Comparison of ENCODE assay signal across 26 cellular contexts in the genomic region with DNA sequence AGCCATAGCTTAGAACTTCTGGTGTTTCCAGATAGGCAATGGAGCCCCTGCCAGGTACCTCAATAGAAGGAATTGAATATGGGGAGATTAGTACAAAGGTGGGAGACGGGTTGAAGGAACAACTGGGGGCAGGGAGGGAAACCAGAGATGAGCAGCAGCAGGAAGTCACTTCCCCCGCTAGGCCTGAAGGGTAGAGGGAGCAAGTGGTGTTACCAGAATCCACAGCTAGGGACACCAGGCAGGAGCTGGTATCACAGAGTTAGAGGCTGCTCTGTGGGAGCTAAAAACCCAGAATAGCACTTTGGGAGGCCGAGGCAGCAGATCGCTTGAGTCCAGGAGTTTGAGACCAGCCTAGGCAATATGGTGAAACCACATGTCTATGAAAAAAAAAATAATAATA. TPM values are rescaled to one million over a fixed set of nuclear protein-coding genes. Genes with fewer than 3 reads are reported as not detected.
A peak's percentile ranks its signal among the peaks of the same experiment; 100 is the strongest.
DNase-seq lines count a peak whose midpoint lies in the region; ATAC-seq and TF ChIP-seq lines count a peak whose summit lies in the region.
"Had no signal": no experiment of that assay in that cellular context is flagged by ENCODE, and none has a peak within 500 bp of the region (broad histone marks: within the 10 kb centered on the region; RNA-seq: fewer than 3 reads in every experiment).

No MANE protein-coding gene starts in this region.

- H4K91ac ChIP-seq in H9 (ENCODE audit: insufficient read length, low read depth, low read length) = no peak overlapping the region

- H2AK5ac ChIP-seq in H9 (ENCODE audit: insufficient read length, low read length) = no peak overlapping the region

- peaks cover 0 to 3% of the 10 kb centered on the region in 2 experiments; a peak in 2 of 5 replicates for H3K9me3 Mint-ChIP-seq in H9
- H3K9me3 Mint-ChIP-seq: activated naive CD4-positive, alpha-beta T cell treated with anti-CD3 and anti-CD28 coated beads for 36 hours; CD4-positive, alpha-beta T cell; nephron progenitor cell; T-helper 1 cell treated with Interleukin-12 subunit alpha and Interleukin-12 subunit beta and Interleukin-4 antibody, amounts not matched to agents 30 μg/mL and 1 μg/mL, for 36 hours had no signal

- H3K9me3 ChIP-seq in H9 (ENCODE audit: control insufficient read depth, low read depth, low read length) (no peaks in the 10 kb centered on the region), WERI-Rb-1 (ENCODE audit: severe bottlenecking) (no peaks in the 10 kb centered on the region)
- H3K9me3 ChIP-seq: adrenal gland, body of pancreas, pancreas, tibial nerve had no signal

- H3K56ac ChIP-seq in H9 (ENCODE audit: insufficient read length, low read depth, low read length) = no peak overlapping the region

- peaks cover 0 to 4% of the 10 kb centered on the region in 2 experiments; a peak in 1 of 4 replicates for H3K4me1 Mint-ChIP-seq in H9

- no peak overlapping the region for H3T11ph ChIP-seq in H9 (ENCODE audit: low read length)

- DNase-seq in DMS 273 (lab: John Stamatoyannopoulos, UW; ENCODE audit: unreplicated experiment) (peak; percentile 14), DMS 273 treated with DMSO at 0.1 percent for 48 hours (lab: John Stamatoyannopoulos, UW) (no peak), H9 (no peak), WERI-Rb-1 (no peak), iPS-NIHi7 (ENCODE audit: extremely low spot score) (peak; percentile 29), left cardiac atrium (no peak)
- DNase-seq: activated naive CD4-positive, alpha-beta T cell treated with anti-CD3 and anti-CD28 coated beads for 36 hours; activated T-cell treated with anti-CD3 and anti-CD28 coated beads, Interleukin-2, amount 50 U/mL, for 48 hours; adrenal gland; body of pancreas; CD4-positive, alpha-beta T cell; NCI-H1417; NCI-H2081 treated with DMSO at 0.1 percent for 48 hours; NCI-H748 treated with DMSO at 0.1 percent for 48 hours; nephron progenitor cell; pancreas; stimulated activated CD4-positive, alpha-beta T cell treated with anti-CD3 and anti-CD28 coated beads, Interleukin-1b, Interleukin-23, amount 100 ng/mL, for 48 hours; stimulated activated CD8-positive, alpha-beta memory T cell treated with anti-CD3 and anti-CD28 coated beads, Interleukin-4, amount 100 ng/mL, for 48 hours had no signal

- no peaks in the 10 kb centered on the region for H3K23me2 ChIP-seq in H9 (ENCODE audit: insufficient read length, low read depth, low read length, poor library complexity, severe bottlenecking)

- ATAC-seq in left cardiac atrium (no peak), GM21390 (IDR thresholded peaks at IDR 0.05; ENCODE audit: unreplicated experiment) (no peak), HG02642 (IDR thresholded peaks at IDR 0.05; ENCODE audit: poor library complexity, unreplicated experiment) (no peak)
- ATAC-seq: body of pancreas, pancreas had no signal

- no peak overlapping the region for H3K4me3 ChIP-seq in WERI-Rb-1 (ENCODE audit: low read depth, low read length)
- H3K4me3 ChIP-seq: adrenal gland, body of pancreas, lung, pancreas, smooth muscle cell, tibial nerve had no signal

- H2BK12ac ChIP-seq in H9 (ENCODE audit: insufficient read length, low read depth, low read length) = no peak overlapping the region

- H2BK5ac ChIP-seq in H9 (ENCODE audit: insufficient read length, low read length) = no peak overlapping the region

- H3K14ac ChIP-seq in H9 (ENCODE audit: insufficient read depth, low read length) = no peak overlapping the region

- H3K4me1 ChIP-seq in H9 (ENCODE audit: insufficient read depth, low read length) = no peaks in the 10 kb centered on the region
- H3K4me1 ChIP-seq: adrenal gland, body of pancreas, pancreas, tibial nerve had no signal

- no peak overlapping the region for H2BK15ac ChIP-seq in H9 (ENCODE audit: low read depth, low read length)

- no peaks in the 10 kb centered on the region for H3K79me2 ChIP-seq in H9 (ENCODE audit: insufficient read depth, low read length)

- no peak overlapping the region for H4K8ac ChIP-seq in H9 (replicated peaks; ENCODE audit: insufficient read length, low read depth, low read length)

- no peaks in the 10 kb centered on the region for H3K79me1 ChIP-seq in H9 (ENCODE audit: insufficient read depth, low read depth, low read length, poor library complexity, severe bottlenecking)

- H3K9ac ChIP-seq in H9 (ENCODE audit: extremely low read depth, insufficient read length, low read length) = no peak overlapping the region

- H3K27ac ChIP-seq in H9 (ENCODE audit: insufficient read length, low read depth, low read length) = no peak overlapping the region
- H3K27ac ChIP-seq in WERI-Rb-1 = no peak overlapping the region
- H3K27ac ChIP-seq: 22Rv1, adrenal gland, body of pancreas, pancreas, tibial nerve had no signal

- H3K27me3 Mint-ChIP-seq in H9 (ENCODE audit: low read depth) = no peaks in the 10 kb centered on the region

- H3K27me3 ChIP-seq in H9 (ENCODE audit: insufficient read depth, low read length) = no peaks in the 10 kb centered on the region
- no peaks in the 10 kb centered on the region for H3K27me3 ChIP-seq in WERI-Rb-1 (ENCODE audit: insufficient read depth, low read depth, severe bottlenecking)
- H3K27me3 ChIP-seq: adrenal gland, body of pancreas, pancreas, tibial nerve had no signal

- no peak overlapping the region for H3K18ac ChIP-seq in H9 (ENCODE audit: insufficient read length, low read depth, low read length)

- no peak overlapping the region for H3K23ac ChIP-seq in H9 (ENCODE audit: insufficient read length, low read depth, low read length)

- H3K4me3 Mint-ChIP-seq in H9 = no peak overlapping the region
- H3K4me3 Mint-ChIP-seq: activated naive CD4-positive, alpha-beta T cell treated with anti-CD3 and anti-CD28 coated beads for 36 hours; CD4-positive, alpha-beta T cell; nephron progenitor cell; T-helper 1 cell treated with Interleukin-12 subunit alpha and Interleukin-12 subunit beta and Interleukin-4 antibody, amounts not matched to agents 30 μg/mL and 1 μg/mL, for 36 hours had no signal

- no peak overlapping the region for H2BK20ac ChIP-seq in H9 (ENCODE audit: low read depth, low read length, poor library complexity, severe bottlenecking)

- H2AFZ ChIP-seq in H9 (ENCODE audit: low read length) = no peak overlapping the region

- H4K20me1 ChIP-seq in H9 (ENCODE audit: control insufficient read depth, insufficient read depth, insufficient read length) = no peaks in the 10 kb centered on the region

- peak overlapping the region in 1 of 3 experiments; percentile 42; a peak in 2 of 7 replicates for H3K27ac Mint-ChIP-seq in H9
- H3K27ac Mint-ChIP-seq: activated naive CD4-positive, alpha-beta T cell treated with anti-CD3 and anti-CD28 coated beads for 36 hours; CD4-positive, alpha-beta T cell; nephron progenitor cell; T-helper 1 cell treated with Interleukin-12 subunit alpha and Interleukin-12 subunit beta and Interleukin-4 antibody, amounts not matched to agents 30 μg/mL and 1 μg/mL, for 36 hours had no signal

- intact Hi-C loops in left cardiac atrium (cut with DNase I) = no loop called here

- peaks cover 24 to 72% (median 67%) of the 10 kb centered on the region in 3 experiments; a peak in 6 of 7 replicates for H3K36me3 Mint-ChIP-seq in H9 (ENCODE audit: insufficient read depth in 1 of 3, low read depth in 3 of 3)

- H2BK120ac ChIP-seq in H9 (ENCODE audit: low read depth, low read length, poor library complexity, severe bottlenecking) = no peak overlapping the region

- TF ChIP-seq CTCF in H9 (conservative IDR thresholded peaks at IDR 0.05) (peak; percentile 36; the same call in 2 of the 3 replicates), WERI-Rb-1 (IDR thresholded peaks at IDR 0.05; ENCODE audit: low read depth, low read length) (0 out of 2 replicates have a peak, but pooled peaks have one; percentile 9)

- no CpG with 5 or more reads among the region's 4 CpGs for WGBS in H9 (ENCODE audit: extremely low coverage, insufficient read length, low lambda C conversion rate)

- no peaks in the 10 kb centered on the region for H3K36me3 ChIP-seq in WERI-Rb-1
- H3K36me3 ChIP-seq: pancreas had no signal

- no peak overlapping the region for H3K4me2 ChIP-seq in H9 (ENCODE audit: insufficient read depth, insufficient read length, low read length)
- H3K4me2 ChIP-seq: smooth muscle cell had no signal

- H3K4ac ChIP-seq in H9 (ENCODE audit: low read depth, low read length) = no peak overlapping the region

- no peak overlapping the region for H4K5ac ChIP-seq in H9 (ENCODE audit: insufficient read length, low read depth, low read length)

RNA-seq across cellular contexts. Expression of a gene that starts 15.3 kb away (rescaled TPM):
- total RNA-seq in H9 (2021) (309 and 315 TPM in 2 replicates), left cardiac atrium (100 to 1,000 TPM; 116 to 147 TPM)

RNA-seq across cellular contexts. Expression of a gene that starts 29.9 kb away (rescaled TPM):
- total RNA-seq in H9 (2021) = 29.4 and 30.3 TPM in 2 replicates
- total RNA-seq in left cardiac atrium = 10 to 100 TPM; 27.5 to 31.8 TPM

RNA-seq across cellular contexts. Expression of a gene that starts 55.9 kb away (rescaled TPM):
- total RNA-seq in H9 (2021) (159 and 175 TPM in 2 replicates), left cardiac atrium (1 to 10 TPM; 1.1 to 1.3 TPM)
- total RNA-seq: activated CD8-positive, alpha-beta memory T cell treated with anti-CD3 and anti-CD28 coated beads for 36 hours had no signal

Comparison
In these comparisons a context has a peak if more than half of its experiments do, and no peak if none do; other contexts are left out.
1. DNase-seq: peak in DMS 273 (single experiment) and iPS-NIHi7 (single experiment); none in DMS 273 treated with DMSO at 0.1 percent for 48 hours (single experiment), H9 (single experiment), WERI-Rb-1 (single experiment) and left cardiac atrium (single experiment).
2. RNA of a gene that starts 55.9 kb away (total RNA-seq): 159 to 175 TPM in H9; 1.1 to 1.3 TPM in left cardiac atrium; every median in the first group is over 10 times any median in the second.